8 cellular contexts compared by ENCODE assay signal in genomic region chr2:213152065-213152794, GRCh38. TPM values are rescaled to one million over a fixed set of nuclear protein-coding genes. Genes with fewer than 3 reads are reported as not detected.
DNase-seq lines count a peak whose midpoint lies in the region; ATAC-seq, FAIRE-seq and TF ChIP-seq lines count a peak whose summit lies in the region.

No MANE protein-coding gene starts in this region.

- peak; percentile 24 for ATAC-seq in GM19455 (IDR thresholded peaks at IDR 0.05; ENCODE audit: unreplicated experiment)

- H3K27ac ChIP-seq in SJSA1, result peak overlapping the region; percentile 83
- peak overlapping the region; percentile 82 to 94 for H3K27ac ChIP-seq in kidney (ENCODE audit: low read depth in 2 of 2, low read length in 2 of 2)

- H3K4me3 ChIP-seq in SJSA1 (peak overlapping the region; percentile 98), kidney (ENCODE audit: low read length in 2 of 2) (peak overlapping the region; percentile 78 to 92)

- no peak for TF ChIP-seq CTCF in kidney (IDR thresholded peaks at IDR 0.05; ENCODE audit: borderline replicate concordance, extremely low read depth, insufficient read depth)

- peaks cover 14% of the 10 kb centered on the region for H3K4me1 ChIP-seq in SJSA1 (replicated peaks)
- peaks cover 0 to 2% of the 10 kb centered on the region in 2 donors for H3K4me1 ChIP-seq in kidney (ENCODE audit: control insufficient read depth in 1 of 2, insufficient read depth in 1 of 2, low read depth in 1 of 2, low read length in 2 of 2)

- H3K27me3 ChIP-seq in SJSA1 (replicated peaks), result no peaks in the 10 kb centered on the region

- no peak for FAIRE-seq in kidney (lab: Jason Lieb, UNC)

- H3K36me3 ChIP-seq in SJSA1 (peaks cover 4% of the 10 kb centered on the region), kidney (ENCODE audit: control insufficient read depth in 1 of 2, insufficient read depth in 2 of 2, low read length in 2 of 2) (no peaks in the 10 kb centered on the region)

- peak; percentile 77 for DNase-seq in EL
- DNase-seq in HK-2 (ENCODE audit: unreplicated experiment), result peak; percentile 61
- DNase-seq in SJSA1 (ENCODE audit: low read depth in 1 of 2, low spot score in 2 of 2), result peak; percentile 71 to 73
- DNase-seq in cerebellum (ENCODE audit: low spot score), result peak; percentile 45
- peak; percentile 85 for DNase-seq in kidney
- DNase-seq in stimulated activated CD4-positive, alpha-beta T cell treated with anti-CD3 and anti-CD28 coated beads, Interleukin-15, amount 100 ng/mL, for 1 hour (ENCODE audit: low read depth in 1 of 2, low spot score in 1 of 2), result peak; percentile 2 to 4
- no peak for DNase-seq in NOMO-1 treated with DMSO at 0.1 percent for 48 hours (lab: John Stamatoyannopoulos, UW; ENCODE audit: unreplicated experiment)

- intact Hi-C loops in kidney (cut with DNase I), result loop anchor here (10.0 kb wide), 2 partner anchors 377 to 467 kb away; no protein-coding TSS in a partner anchor

- H3K9ac ChIP-seq in kidney (ENCODE audit: low read length in 2 of 2), result peak overlapping the region; percentile 17 to 77

- no peaks in the 10 kb centered on the region for H3K9me3 ChIP-seq in SJSA1 (replicated peaks)
- no peaks in the 10 kb centered on the region for H3K9me3 ChIP-seq in kidney (ENCODE audit: control insufficient read depth in 1 of 2, low read length in 2 of 2)

RNA-seq across cellular contexts. Expression of gene IKZF2, which starts 0.8 kb away (rescaled TPM):
- total RNA-seq in SJSA1 (2014; rRNA removed; shearing (Covaris generic)), result 2.1 and 6.5 TPM in 2 replicates
- 17.7 TPM for total RNA-seq in cerebellum
- 12.4 TPM for total RNA-seq in kidney
- 0.75 TPM for polyA plus RNA-seq in kidney (ENCODE audit: insufficient read depth, low read depth, low replicate concordance)
